ENCODE assay signal across 20 cellular contexts in the genomic region with DNA sequence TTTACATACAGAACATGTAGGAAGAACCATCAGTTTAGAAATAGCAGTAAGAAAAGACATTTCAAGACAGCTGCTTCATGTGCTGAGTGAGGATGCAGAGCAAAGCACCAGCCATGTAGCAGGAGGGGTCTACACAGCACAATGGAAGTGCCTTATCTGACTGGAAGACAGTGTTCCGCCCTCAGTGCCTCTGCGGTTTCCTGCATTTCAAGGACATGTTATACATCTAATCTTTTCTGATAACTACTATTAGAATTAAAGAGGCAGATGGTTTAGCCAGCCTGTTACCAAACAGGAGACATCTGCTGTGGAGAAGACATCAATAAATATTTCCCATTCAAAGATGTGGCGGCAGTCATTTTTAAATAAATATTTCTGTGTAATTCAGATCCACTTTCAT. TPM values are rescaled to one million over a fixed set of nuclear protein-coding genes. Genes with fewer than 3 reads are reported as not detected.
DNase-seq lines count a peak whose midpoint lies in the region; ATAC-seq, FAIRE-seq and TF ChIP-seq lines count a peak whose summit lies in the region.
"Had no signal": no experiment of that assay in that cellular context is flagged by ENCODE, and none has a peak within 500 bp of the region (broad histone marks: within the 10 kb centered on the region; RNA-seq: fewer than 3 reads in every experiment).

No MANE protein-coding gene starts in this region.

- no peak overlapping the region for H3K27ac ChIP-seq in astrocyte (ENCODE audit: low read depth, low read length)
- H3K27ac ChIP-seq in neutrophil = peak overlapping the region; percentile 18
- H3K27ac ChIP-seq in hepatocyte = no peak overlapping the region

- H3K9ac ChIP-seq in astrocyte (ENCODE audit: low read length) = no peak overlapping the region

- 82% methylated on average over 3 of the region's 3 CpGs for WGBS in hepatocyte (ENCODE audit: low lambda C conversion rate, missing lambda C conversion rate)

- no peaks in the 10 kb centered on the region for H4K20me1 ChIP-seq in astrocyte (ENCODE audit: insufficient read depth, low read length)
- H4K20me1 ChIP-seq in hepatocyte (ENCODE audit: insufficient read depth, poor library complexity, severe bottlenecking) = no peaks in the 10 kb centered on the region

- H3K79me2 ChIP-seq in astrocyte (ENCODE audit: insufficient read depth, low read length) (peaks cover 3% of the 10 kb centered on the region), hepatocyte (no peaks in the 10 kb centered on the region)

- ATAC-seq in HG02678 (IDR thresholded peaks at IDR 0.05; ENCODE audit: unreplicated experiment) = no peak
- ATAC-seq: activated T-helper 17 cell treated with anti-CD3 and anti-CD28 coated beads, Interleukin-2, amount 50 U/mL, for 72 hours; Panc1 had no signal

- peak; percentile 90 for DNase-seq in GF-D8 (lab: John Stamatoyannopoulos, UW)
- DNase-seq in NCI-H524 treated with DMSO at 0.1 percent for 48 hours (lab: John Stamatoyannopoulos, UW) = peak; percentile 89
- no peak for DNase-seq in astrocyte (ENCODE audit: low read depth)
- DNase-seq in hepatocyte (ENCODE audit: low spot score) = no peak
- DNase-seq in NCI-H2107 (lab: John Stamatoyannopoulos, UW) = no peak
- DNase-seq: activated B cell treated with CpG ODN at 0.5 μM for 24 hours; AML-193; amygdala; foreskin melanocyte; mesenchymal stem cell; NCI-H146; NCI-H69; stimulated activated CD4-positive, alpha-beta T cell treated with anti-CD3 and anti-CD28 coated beads, Interleukin-2, amount 100 ng/mL, for 48 hours; substantia nigra had no signal

- H3K9me2 ChIP-seq in hepatocyte (replicated peaks; ENCODE audit: insufficient read depth) = no peaks in the 10 kb centered on the region

- FAIRE-seq in astrocyte (lab: Jason Lieb, UNC) = peak; percentile 23
- FAIRE-seq: H54 had no signal

- H3K27ac Mint-ChIP-seq in astrocyte (ENCODE audit: unreplicated experiment) = no peak overlapping the region
- H3K27ac Mint-ChIP-seq: activated B cell treated with CpG ODN at 0.5 μM for 24 hours; activated T-helper 17 cell treated with anti-CD3 and anti-CD28 coated beads, Interleukin-2, amount 50 U/mL, for 72 hours had no signal

- no peak overlapping the region for H3K4me3 Mint-ChIP-seq in astrocyte (ENCODE audit: unreplicated experiment)
- H3K4me3 Mint-ChIP-seq: activated B cell treated with CpG ODN at 0.5 μM for 24 hours; activated T-helper 17 cell treated with anti-CD3 and anti-CD28 coated beads, Interleukin-2, amount 50 U/mL, for 72 hours; neural crest cell had no signal

- no peaks in the 10 kb centered on the region for H3K9me3 ChIP-seq in astrocyte (ENCODE audit: insufficient read depth, low read depth, low read length)
- H3K9me3 ChIP-seq in neutrophil = no peaks in the 10 kb centered on the region
- H3K9me3 ChIP-seq in hepatocyte (ENCODE audit: low read depth) = no peaks in the 10 kb centered on the region

- H3K4me2 ChIP-seq in astrocyte (ENCODE audit: low read length) = no peak overlapping the region
- H3K4me2 ChIP-seq in hepatocyte = no peak overlapping the region

- H3K27me3 Mint-ChIP-seq in astrocyte (ENCODE audit: low read depth, unreplicated experiment) = no peaks in the 10 kb centered on the region
- H3K27me3 Mint-ChIP-seq: activated B cell treated with CpG ODN at 0.5 μM for 24 hours; activated T-helper 17 cell treated with anti-CD3 and anti-CD28 coated beads, Interleukin-2, amount 50 U/mL, for 72 hours had no signal

- H3K4me3 ChIP-seq in astrocyte (ENCODE audit: insufficient read depth, low read depth, low read length) (no peak overlapping the region), neutrophil (ENCODE audit: low read depth in 1 of 2, low read length in 1 of 2) (no peak overlapping the region), hepatocyte (no peak overlapping the region)

- H3K4me1 ChIP-seq in astrocyte (ENCODE audit: insufficient read depth, low read length) (no peaks in the 10 kb centered on the region), neutrophil (ENCODE audit: control insufficient read depth in 1 of 2, insufficient read depth in 1 of 2, low read depth in 1 of 2, low read length in 1 of 2) (peaks cover 16% of the 10 kb centered on the region in 2 experiments), hepatocyte (ENCODE audit: insufficient read depth) (no peaks in the 10 kb centered on the region)

- no peak overlapping the region for H2AFZ ChIP-seq in astrocyte (ENCODE audit: low read depth, low read length)
- no peak overlapping the region for H2AFZ ChIP-seq in hepatocyte

- TF ChIP-seq CTCF in astrocyte (IDR thresholded peaks at IDR 0.05; ENCODE audit: insufficient read depth, low read depth, low read length) (no peak), neutrophil (IDR thresholded peaks at IDR 0.05) (no peak), hepatocyte (IDR thresholded peaks at IDR 0.05; ENCODE audit: poor library complexity) (no peak)

- H3K36me3 ChIP-seq in astrocyte (ENCODE audit: insufficient read depth, low read length) (peaks cover 37% of the 10 kb centered on the region), neutrophil (peaks cover 22% of the 10 kb centered on the region), hepatocyte (replicated peaks; ENCODE audit: insufficient read depth, low read depth) (no peaks in the 10 kb centered on the region)

- H3K4me1 Mint-ChIP-seq in astrocyte (ENCODE audit: low read depth, unreplicated experiment) = no peaks in the 10 kb centered on the region
- H3K4me1 Mint-ChIP-seq: activated B cell treated with CpG ODN at 0.5 μM for 24 hours, neural crest cell had no signal

- H3K36me3 Mint-ChIP-seq in astrocyte (ENCODE audit: low read depth, unreplicated experiment) = peaks cover 9% of the 10 kb centered on the region

- no peaks in the 10 kb centered on the region for H3K9me3 Mint-ChIP-seq in astrocyte (ENCODE audit: unreplicated experiment)
- H3K9me3 Mint-ChIP-seq: activated B cell treated with CpG ODN at 0.5 μM for 24 hours; activated T-helper 17 cell treated with anti-CD3 and anti-CD28 coated beads, Interleukin-2, amount 50 U/mL, for 72 hours; neural crest cell had no signal

- no peaks in the 10 kb centered on the region for H3K27me3 ChIP-seq in astrocyte (ENCODE audit: insufficient read depth, low read length)
- no peaks in the 10 kb centered on the region for H3K27me3 ChIP-seq in neutrophil
- H3K27me3 ChIP-seq in hepatocyte = no peaks in the 10 kb centered on the region

RNA-seq across cellular contexts. Expression of a gene that starts 10.6 kb away (rescaled TPM):
- total RNA-seq in astrocyte = 32.3 and 38.4 TPM in 2 replicates
- total RNA-seq in hepatocyte = 29.5 and 36.0 TPM in 2 replicates
- polyA plus RNA-seq in hepatocyte = 25.4 and 27.0 TPM in 2 replicates

RNA-seq across cellular contexts. Expression of a gene that starts 24.3 kb away (rescaled TPM):
- 6.0 and 7.6 TPM in 2 replicates for total RNA-seq in astrocyte
- total RNA-seq in hepatocyte = 18.9 and 20.3 TPM in 2 replicates
- polyA plus RNA-seq in hepatocyte = 24.9 and 29.7 TPM in 2 replicates

RNA-seq across cellular contexts. Expression of a gene that starts 28.2 kb away (rescaled TPM):
- 9.8 and 10.5 TPM in 2 replicates for total RNA-seq in astrocyte
- 6.5 and 6.6 TPM in 2 replicates for total RNA-seq in hepatocyte
- 9.1 and 11.9 TPM in 2 replicates for polyA plus RNA-seq in hepatocyte

Comparison
In these comparisons a context has a peak if more than half of its experiments do, and no peak if none do; other contexts are left out.
1. DNase-seq: peak in GF-D8 (single experiment) and NCI-H524 treated with DMSO at 0.1 percent for 48 hours (single experiment); none in astrocyte (single experiment), hepatocyte (single experiment) and NCI-H2107 (single experiment).